In genomic region chr9:126638571-126639132, GRCh38 we compare ENCODE assay signal across 13 cellular contexts. TPM values are rescaled to one million over a fixed set of nuclear protein-coding genes. Genes with fewer than 3 reads are reported as not detected.
DNase-seq lines count a peak whose midpoint lies in the region; ATAC-seq, FAIRE-seq and TF ChIP-seq lines count a peak whose summit lies in the region.
"Had no signal": no experiment of that assay in that cellular context is flagged by ENCODE, and none has a peak within 500 bp of the region (broad histone marks: within the 10 kb centered on the region; RNA-seq: fewer than 3 reads in every experiment).

No MANE protein-coding gene starts in this region.

- WGBS in pancreas, 2 donors: 6 to 10% methylated on average over 30 of the region's 30 CpGs

- no peaks in the 10 kb centered on the region for H3K9me3 Mint-ChIP-seq in central memory CD8-positive, alpha-beta T cell
- H3K9me3 Mint-ChIP-seq: CD8-positive, alpha-beta T cell; stimulated activated naive CD8-positive, alpha-beta T cell treated with anti-CD3 and anti-CD28 coated beads, Interleukin-15, Interleukin-2, amounts not matched to agents 100 ng/mL and 50 ng/mL, for 24 hours had no signal

- H3K4me1 Mint-ChIP-seq in central memory CD8-positive, alpha-beta T cell: peaks cover 24% of the 10 kb centered on the region

- no peak for TF ChIP-seq CTCF in pancreas (IDR thresholded peaks at IDR 0.05)
- TF ChIP-seq CTCF in vagina (IDR thresholded peaks at IDR 0.05): no peak

- no peak overlapping the region for H3K27ac ChIP-seq in substantia nigra (ENCODE audit: low read depth, low read length, poor library complexity, severe bottlenecking)
- H3K27ac ChIP-seq in pancreas: no peak overlapping the region
- no peak overlapping the region for H3K27ac ChIP-seq in vagina
- H3K27ac ChIP-seq: prostate gland had no signal

- intact Hi-C loops in pancreas (cut with DNase I) (no loop called here), vagina (cut with DNase I) (no loop called here)

- H3K36me3 ChIP-seq in pancreas (no peaks in the 10 kb centered on the region), vagina (no peaks in the 10 kb centered on the region)
- H3K36me3 ChIP-seq: prostate gland had no signal

- no peaks in the 10 kb centered on the region for H3K27me3 ChIP-seq in pancreas
- H3K27me3 ChIP-seq in vagina: no peaks in the 10 kb centered on the region

- H3K4me1 ChIP-seq in pancreas (peaks cover 0 to 4% (median 0%) of the 10 kb centered on the region in 3 donors), vagina (no peaks in the 10 kb centered on the region)
- H3K4me1 ChIP-seq: prostate gland had no signal

- no peak for TF ChIP-seq POLR2A in vagina (IDR thresholded peaks at IDR 0.05)

- H3K4me3 ChIP-seq in pancreas: no peak overlapping the region
- no peak overlapping the region for H3K4me3 ChIP-seq in vagina
- H3K4me3 ChIP-seq: prostate gland had no signal

- DNase-seq in ELF-1 (ENCODE audit: low read depth, low spot score): peak; percentile 65
- peak; percentile 76 for DNase-seq in NCI-H1105 treated with DMSO at 0.1 percent for 48 hours (lab: John Stamatoyannopoulos, UW)
- no peak for DNase-seq in central memory CD8-positive, alpha-beta T cell (ENCODE audit: low spot score in 2 of 2)
- DNase-seq in mucosa of gallbladder (ENCODE audit: low spot score): peak; percentile 22
- DNase-seq in substantia nigra (lab: John Stamatoyannopoulos, UW): no peak
- DNase-seq in pancreas: no peak
- no peak for DNase-seq in vagina (ENCODE audit: extremely low spot score in 2 of 2)
- DNase-seq: activated T-cell treated with anti-CD3 and anti-CD28 coated beads for 4 hours; CD8-positive, alpha-beta T cell; NCI-H2107 had no signal

- H3K4me3 Mint-ChIP-seq in central memory CD8-positive, alpha-beta T cell: no peak overlapping the region
- H3K4me3 Mint-ChIP-seq: CD8-positive, alpha-beta T cell; stimulated activated naive CD8-positive, alpha-beta T cell treated with anti-CD3 and anti-CD28 coated beads, Interleukin-15, Interleukin-2, amounts not matched to agents 100 ng/mL and 50 ng/mL, for 24 hours had no signal

- FAIRE-seq in pancreas (lab: Jason Lieb, UNC): no peak
- FAIRE-seq: H54 had no signal

- peak overlapping the region; percentile 46 for H3K27ac Mint-ChIP-seq in central memory CD8-positive, alpha-beta T cell (ENCODE audit: low read depth)
- H3K27ac Mint-ChIP-seq: CD8-positive, alpha-beta T cell; stimulated activated naive CD8-positive, alpha-beta T cell treated with anti-CD3 and anti-CD28 coated beads, Interleukin-15, Interleukin-2, amounts not matched to agents 100 ng/mL and 50 ng/mL, for 24 hours had no signal

- peaks cover 8% of the 10 kb centered on the region for H3K36me3 Mint-ChIP-seq in central memory CD8-positive, alpha-beta T cell (ENCODE audit: insufficient read depth)
- H3K36me3 Mint-ChIP-seq: CD8-positive, alpha-beta T cell had no signal

- ATAC-seq in central memory CD8-positive, alpha-beta T cell (replicated peaks; ENCODE audit: extremely low read depth, poor library complexity, severe bottlenecking): no peak
- ATAC-seq in pancreas: no peak
- ATAC-seq: CD8-positive, alpha-beta T cell had no signal

- H3K9me3 ChIP-seq in pancreas (no peaks in the 10 kb centered on the region), vagina (no peaks in the 10 kb centered on the region)
- H3K9me3 ChIP-seq: prostate gland had no signal

- peaks cover 60% of the 10 kb centered on the region for H3K27me3 Mint-ChIP-seq in central memory CD8-positive, alpha-beta T cell

RNA-seq across cellular contexts. Expression of gene LMX1B, which starts 24.9 kb away (rescaled TPM):
- total RNA-seq in mucosa of gallbladder (0.17 TPM), pancreas (1 to 10 TPM in 1 of 6 donors, under 1 TPM in 5; 0.14 to 1.2 (median 0.62) TPM), vagina (not detected)
- polyA plus RNA-seq in pancreas: under 1 TPM; 0.05 to 0.30 TPM
- total RNA-seq: CD8-positive, alpha-beta T cell had no signal

Comparison
In these comparisons a context has a peak if more than half of its experiments do, and no peak if none do; other contexts are left out.
1. DNase-seq: peak in ELF-1 (single experiment), NCI-H1105 treated with DMSO at 0.1 percent for 48 hours (single experiment) and mucosa of gallbladder (single experiment); none in central memory CD8-positive, alpha-beta T cell (0 of 2), substantia nigra (0 of 49), pancreas (0 of 6) and vagina (0 of 2).